1 cellular context compared by ENCODE assay signal in the genomic region with DNA sequence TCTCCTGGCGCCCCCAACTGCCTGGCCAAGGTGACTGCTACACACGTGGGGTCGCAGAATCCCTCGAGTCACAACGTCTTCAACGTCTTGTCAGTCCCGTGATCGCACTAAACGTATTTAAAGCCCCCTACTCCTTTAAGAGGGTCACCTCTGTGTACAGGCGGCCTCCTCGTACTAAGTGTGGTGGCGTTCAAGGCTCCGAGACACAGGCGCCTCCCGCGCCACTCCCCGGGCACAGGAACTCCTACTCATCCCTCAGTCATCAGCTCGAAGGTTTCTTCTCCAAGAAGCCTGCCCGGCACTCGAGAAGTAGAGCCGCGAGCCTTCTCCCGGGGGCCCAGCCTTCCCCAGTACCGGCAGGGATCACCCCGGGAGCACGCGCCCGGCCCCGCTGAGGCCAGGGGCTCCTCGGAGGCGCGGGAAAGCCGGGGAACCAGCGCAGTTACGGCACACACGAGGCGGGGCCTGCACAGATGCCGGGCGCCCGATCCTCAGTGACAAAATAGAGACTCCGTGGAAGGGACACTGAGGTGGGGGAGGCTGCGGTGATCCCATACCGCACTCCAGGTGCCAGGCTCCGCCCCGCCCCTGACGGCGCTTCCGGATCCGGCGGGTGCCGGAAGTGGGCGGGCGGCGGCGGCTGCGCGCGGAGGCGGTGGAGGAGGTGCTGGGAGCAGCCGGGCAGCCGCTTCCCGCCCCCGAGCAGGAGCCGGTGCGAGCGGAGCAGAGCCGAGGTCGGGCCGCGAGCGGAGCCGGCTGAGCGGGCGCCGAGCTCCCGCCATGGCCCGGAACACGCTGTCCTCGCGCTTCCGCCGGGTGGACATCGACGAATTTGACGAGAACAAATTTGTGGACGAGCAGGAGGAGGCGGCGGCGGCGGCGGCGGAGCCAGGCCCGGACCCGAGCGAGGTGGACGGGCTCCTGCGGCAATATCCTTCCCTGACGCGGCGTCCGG.
TF ChIP-seq lines count a peak whose summit lies in the region.

No MANE protein-coding gene starts in this region.

TF ChIP-seq in HepG2, 621 proteins besides CTCF, POLR2A, EP300 and RAD21 (continued from another document and continues in another):
- TF ChIP-seq, protein P1, sequence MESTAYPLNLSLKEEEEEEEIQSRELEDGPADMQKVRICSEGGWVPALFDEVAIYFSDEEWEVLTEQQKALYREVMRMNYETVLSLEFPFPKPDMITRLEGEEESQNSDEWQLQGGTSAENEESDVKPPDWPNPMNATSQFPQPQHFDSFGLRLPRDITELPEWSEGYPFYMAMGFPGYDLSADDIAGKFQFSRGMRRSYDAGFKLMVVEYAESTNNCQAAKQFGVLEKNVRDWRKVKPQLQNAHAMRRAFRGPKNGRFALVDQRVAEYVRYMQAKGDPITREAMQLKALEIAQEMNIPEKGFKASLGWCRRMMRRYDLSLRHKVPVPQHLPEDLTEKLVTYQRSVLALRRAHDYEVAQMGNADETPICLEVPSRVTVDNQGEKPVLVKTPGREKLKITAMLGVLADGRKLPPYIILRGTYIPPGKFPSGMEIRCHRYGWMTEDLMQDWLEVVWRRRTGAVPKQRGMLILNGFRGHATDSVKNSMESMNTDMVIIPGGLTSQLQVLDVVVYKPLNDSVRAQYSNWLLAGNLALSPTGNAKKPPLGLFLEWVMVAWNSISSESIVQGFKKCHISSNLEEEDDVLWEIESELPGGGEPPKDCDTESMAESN (CRISPR knock-in tag; conservative IDR thresholded peaks at IDR 0.05) = peak; percentile 72
- 0 out of 2 replicates have a peak, but pooled peaks have one; percentile 8 for TF ChIP-seq ZNF44 (CRISPR knock-in tag; IDR thresholded peaks at IDR 0.05)
- TF ChIP-seq BRCA1 (CRISPR knock-in tag; IDR thresholded peaks at IDR 0.05) = peak; percentile 26; the same call in 1 of the 2 replicates
- TF ChIP-seq ZNF678 (CRISPR knock-in tag; IDR thresholded peaks at IDR 0.05) = no peak
- TF ChIP-seq TAF1 (CRISPR knock-in tag; IDR thresholded peaks at IDR 0.05) = peak; percentile 82; the same call in 1 of the 2 replicates
- TF ChIP-seq KDM5A (IDR thresholded peaks at IDR 0.05; ENCODE audit: borderline replicate concordance, low read length) = peak; percentile 85
- peak; percentile 95 for TF ChIP-seq GABPB1 (CRISPR knock-in tag; IDR thresholded peaks at IDR 0.05)
- TF ChIP-seq, protein P2, sequence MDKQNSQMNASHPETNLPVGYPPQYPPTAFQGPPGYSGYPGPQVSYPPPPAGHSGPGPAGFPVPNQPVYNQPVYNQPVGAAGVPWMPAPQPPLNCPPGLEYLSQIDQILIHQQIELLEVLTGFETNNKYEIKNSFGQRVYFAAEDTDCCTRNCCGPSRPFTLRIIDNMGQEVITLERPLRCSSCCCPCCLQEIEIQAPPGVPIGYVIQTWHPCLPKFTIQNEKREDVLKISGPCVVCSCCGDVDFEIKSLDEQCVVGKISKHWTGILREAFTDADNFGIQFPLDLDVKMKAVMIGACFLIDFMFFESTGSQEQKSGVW (CRISPR knock-in tag; IDR thresholded peaks at IDR 0.05; ENCODE audit: borderline replicate concordance) = 0 out of 2 replicates have a peak, but pooled peaks have one; percentile 20
- TF ChIP-seq ZNF547 (CRISPR knock-in tag; IDR thresholded peaks at IDR 0.05) = peak; percentile 43; the same call in 1 of the 2 replicates
- peak; percentile 47; the same call in 1 of the 2 replicates for TF ChIP-seq CREB1 (IDR thresholded peaks at IDR 0.05)
- TF ChIP-seq CREB1 (CRISPR knock-in tag; IDR thresholded peaks at IDR 0.05) = peak; percentile 42; the same call in 1 of the 2 replicates
- peak; percentile 42; the same call in 1 of the 2 replicates for TF ChIP-seq ARHGAP35 (CRISPR knock-in tag; IDR thresholded peaks at IDR 0.05; ENCODE audit: borderline replicate concordance)
- peak; percentile 60 for TF ChIP-seq ZNF563 (CRISPR knock-in tag; IDR thresholded peaks at IDR 0.05)
- TF ChIP-seq RBFOX2 (IDR thresholded peaks at IDR 0.05; ENCODE audit: low read depth, low read length) = peak; percentile 96
- no peak for TF ChIP-seq MAFF (IDR thresholded peaks at IDR 0.05; ENCODE audit: low read depth, low read length)
- peak; percentile 21; the same call in 1 of the 2 replicates for TF ChIP-seq GLI4 (CRISPR knock-in tag; IDR thresholded peaks at IDR 0.05; ENCODE audit: borderline replicate concordance)
- no peak for TF ChIP-seq ZNF772 (CRISPR knock-in tag; IDR thresholded peaks at IDR 0.05)
- TF ChIP-seq, protein P3, sequence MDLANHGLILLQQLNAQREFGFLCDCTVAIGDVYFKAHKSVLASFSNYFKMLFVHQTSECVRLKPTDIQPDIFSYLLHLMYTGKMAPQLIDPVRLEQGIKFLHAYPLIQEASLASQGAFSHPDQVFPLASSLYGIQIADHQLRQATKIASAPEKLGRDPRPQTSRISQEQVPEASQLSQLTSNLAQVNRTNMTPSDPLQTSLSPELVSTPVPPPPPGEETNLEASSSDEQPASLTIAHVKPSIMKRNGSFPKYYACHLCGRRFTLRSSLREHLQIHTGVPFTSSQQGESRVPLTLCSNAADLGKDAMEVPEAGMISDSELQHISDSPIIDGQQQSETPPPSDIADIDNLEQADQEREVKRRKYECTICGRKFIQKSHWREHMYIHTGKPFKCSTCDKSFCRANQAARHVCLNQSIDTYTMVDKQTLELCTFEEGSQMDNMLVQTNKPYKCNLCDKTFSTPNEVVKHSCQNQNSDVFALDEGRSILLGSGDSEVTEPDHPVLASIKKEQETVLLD (CRISPR knock-in tag; IDR thresholded peaks at IDR 0.05; ENCODE audit: low read depth) = peak; percentile 58; the same call in 1 of the 2 replicates
- TF ChIP-seq, protein P4, sequence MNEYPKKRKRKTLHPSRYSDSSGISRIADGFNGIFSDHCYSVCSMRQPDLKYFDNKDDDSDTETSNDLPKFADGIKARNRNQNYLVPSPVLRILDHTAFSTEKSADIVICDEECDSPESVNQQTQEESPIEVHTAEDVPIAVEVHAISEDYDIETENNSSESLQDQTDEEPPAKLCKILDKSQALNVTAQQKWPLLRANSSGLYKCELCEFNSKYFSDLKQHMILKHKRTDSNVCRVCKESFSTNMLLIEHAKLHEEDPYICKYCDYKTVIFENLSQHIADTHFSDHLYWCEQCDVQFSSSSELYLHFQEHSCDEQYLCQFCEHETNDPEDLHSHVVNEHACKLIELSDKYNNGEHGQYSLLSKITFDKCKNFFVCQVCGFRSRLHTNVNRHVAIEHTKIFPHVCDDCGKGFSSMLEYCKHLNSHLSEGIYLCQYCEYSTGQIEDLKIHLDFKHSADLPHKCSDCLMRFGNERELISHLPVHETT (CRISPR knock-in tag; conservative IDR thresholded peaks at IDR 0.05) = peak; percentile 75; the same call in 1 of the 2 replicates
- TF ChIP-seq PHF8 (CRISPR knock-in tag; IDR thresholded peaks at IDR 0.05) = peak; percentile 93
- no peak for TF ChIP-seq ZNF451 (CRISPR knock-in tag; IDR thresholded peaks at IDR 0.05)
- peak; percentile 5; the same call in 1 of the 2 replicates for TF ChIP-seq AHR (CRISPR knock-in tag; IDR thresholded peaks at IDR 0.05)
- TF ChIP-seq ZNF431 (CRISPR knock-in tag; IDR thresholded peaks at IDR 0.05; ENCODE audit: borderline replicate concordance, low read depth) = peak; percentile 1; the same call in 1 of the 2 replicates
- TF ChIP-seq ARNTL (CRISPR knock-in tag; IDR thresholded peaks at IDR 0.05) = peak; percentile 55
- peak; percentile 68 for TF ChIP-seq ATF7-NPFF (CRISPR knock-in tag; IDR thresholded peaks at IDR 0.05; ENCODE audit: low read depth)
- peak; percentile 85 for TF ChIP-seq POLR2AphosphoS5 (IDR thresholded peaks at IDR 0.05; ENCODE audit: low read depth, low read length)
- 0 out of 2 replicates have a peak, but pooled peaks have one; percentile 58 for TF ChIP-seq STAT5B (CRISPR knock-in tag; IDR thresholded peaks at IDR 0.05)
- peak; percentile 72 for TF ChIP-seq YY1 (IDR thresholded peaks at IDR 0.05; ENCODE audit: insufficient read depth, insufficient replicate concordance, low read depth, low read length)
- peak; percentile 67; the same call in 1 of the 2 replicates for TF ChIP-seq KDM2A (CRISPR knock-in tag; IDR thresholded peaks at IDR 0.05; ENCODE audit: borderline replicate concordance, low read depth)
- TF ChIP-seq SP5 (CRISPR knock-in tag; IDR thresholded peaks at IDR 0.05; ENCODE audit: borderline replicate concordance, low read depth) = peak; percentile 72
- TF ChIP-seq NFKB2 (CRISPR knock-in tag; IDR thresholded peaks at IDR 0.05; ENCODE audit: borderline replicate concordance) = peak; percentile 44; the same call in 1 of the 2 replicates
- TF ChIP-seq, protein P5, sequence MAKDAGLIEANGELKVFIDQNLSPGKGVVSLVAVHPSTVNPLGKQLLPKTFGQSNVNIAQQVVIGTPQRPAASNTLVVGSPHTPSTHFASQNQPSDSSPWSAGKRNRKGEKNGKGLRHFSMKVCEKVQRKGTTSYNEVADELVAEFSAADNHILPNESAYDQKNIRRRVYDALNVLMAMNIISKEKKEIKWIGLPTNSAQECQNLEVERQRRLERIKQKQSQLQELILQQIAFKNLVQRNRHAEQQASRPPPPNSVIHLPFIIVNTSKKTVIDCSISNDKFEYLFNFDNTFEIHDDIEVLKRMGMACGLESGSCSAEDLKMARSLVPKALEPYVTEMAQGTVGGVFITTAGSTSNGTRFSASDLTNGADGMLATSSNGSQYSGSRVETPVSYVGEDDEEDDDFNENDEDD (CRISPR knock-in tag; IDR thresholded peaks at IDR 0.05; ENCODE audit: borderline replicate concordance) = peak; percentile 86; the same call in 1 of the 2 replicates
- TF ChIP-seq ARNT (IDR thresholded peaks at IDR 0.05) = no peak
- peak; percentile 23; the same call in 1 of the 2 replicates for TF ChIP-seq ZNF776 (CRISPR knock-in tag; IDR thresholded peaks at IDR 0.05)
- TF ChIP-seq CBFB (CRISPR knock-in tag; IDR thresholded peaks at IDR 0.05) = peak; percentile 17; the same call in 1 of the 2 replicates
- TF ChIP-seq ZFY (CRISPR knock-in tag; IDR thresholded peaks at IDR 0.05) = peak; percentile 92
- TF ChIP-seq SRSF1 (optimal IDR thresholded peaks at IDR 0.05; ENCODE audit: low read depth, low read length) = peak; percentile 76
- TF ChIP-seq HOXA5 (CRISPR knock-in tag; IDR thresholded peaks at IDR 0.05) = peak; percentile 30; the same call in 1 of the 2 replicates
- peak; percentile 28; the same call in 1 of the 2 replicates for TF ChIP-seq RXRB (CRISPR knock-in tag; IDR thresholded peaks at IDR 0.05; ENCODE audit: borderline replicate concordance)
- peak; percentile 42; the same call in 1 of the 2 replicates for TF ChIP-seq EED (CRISPR knock-in tag; IDR thresholded peaks at IDR 0.05)
- TF ChIP-seq SMC3 (IDR thresholded peaks at IDR 0.05; ENCODE audit: low read length) = no peak
- TF ChIP-seq RELA (CRISPR knock-in tag; IDR thresholded peaks at IDR 0.05) = peak; percentile 52; the same call in 1 of the 2 replicates
- TF ChIP-seq, protein P6, sequence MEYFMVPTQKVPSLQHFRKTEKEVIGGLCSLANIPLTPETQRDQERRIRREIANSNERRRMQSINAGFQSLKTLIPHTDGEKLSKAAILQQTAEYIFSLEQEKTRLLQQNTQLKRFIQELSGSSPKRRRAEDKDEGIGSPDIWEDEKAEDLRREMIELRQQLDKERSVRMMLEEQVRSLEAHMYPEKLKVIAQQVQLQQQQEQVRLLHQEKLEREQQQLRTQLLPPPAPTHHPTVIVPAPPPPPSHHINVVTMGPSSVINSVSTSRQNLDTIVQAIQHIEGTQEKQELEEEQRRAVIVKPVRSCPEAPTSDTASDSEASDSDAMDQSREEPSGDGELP (IDR thresholded peaks at IDR 0.05; ENCODE audit: borderline replicate concordance, low read depth) = no peak; the same call in 1 of the 2 replicates
- no peak for TF ChIP-seq PCBP2 (optimal IDR thresholded peaks at IDR 0.05; ENCODE audit: low read depth, low read length, poor library complexity, severe bottlenecking)
- TF ChIP-seq REPIN1 (CRISPR knock-in tag; IDR thresholded peaks at IDR 0.05; ENCODE audit: borderline replicate concordance, low read depth) = peak; percentile 30; the same call in 1 of the 2 replicates
- TF ChIP-seq ELF1 (CRISPR knock-in tag; IDR thresholded peaks at IDR 0.05) = peak; percentile 76; the same call in 1 of the 2 replicates
- TF ChIP-seq ZNF230 (CRISPR knock-in tag; IDR thresholded peaks at IDR 0.05) = no peak
- TF ChIP-seq ZNF629 (CRISPR knock-in tag; conservative IDR thresholded peaks at IDR 0.05) = 0 out of 2 replicates have a peak, but pooled peaks have one; percentile 10
- TF ChIP-seq ZBTB42 (CRISPR knock-in tag; IDR thresholded peaks at IDR 0.05) = no peak
- peak; percentile 88 for TF ChIP-seq GATAD1 (CRISPR knock-in tag; IDR thresholded peaks at IDR 0.05)
- no peak for TF ChIP-seq MAFK (conservative IDR thresholded peaks at IDR 0.05 in 1 of 2, IDR thresholded peaks at IDR 0.05 in 1 of 2; ENCODE audit: low read length in 2 of 2)
- TF ChIP-seq, protein P7, sequence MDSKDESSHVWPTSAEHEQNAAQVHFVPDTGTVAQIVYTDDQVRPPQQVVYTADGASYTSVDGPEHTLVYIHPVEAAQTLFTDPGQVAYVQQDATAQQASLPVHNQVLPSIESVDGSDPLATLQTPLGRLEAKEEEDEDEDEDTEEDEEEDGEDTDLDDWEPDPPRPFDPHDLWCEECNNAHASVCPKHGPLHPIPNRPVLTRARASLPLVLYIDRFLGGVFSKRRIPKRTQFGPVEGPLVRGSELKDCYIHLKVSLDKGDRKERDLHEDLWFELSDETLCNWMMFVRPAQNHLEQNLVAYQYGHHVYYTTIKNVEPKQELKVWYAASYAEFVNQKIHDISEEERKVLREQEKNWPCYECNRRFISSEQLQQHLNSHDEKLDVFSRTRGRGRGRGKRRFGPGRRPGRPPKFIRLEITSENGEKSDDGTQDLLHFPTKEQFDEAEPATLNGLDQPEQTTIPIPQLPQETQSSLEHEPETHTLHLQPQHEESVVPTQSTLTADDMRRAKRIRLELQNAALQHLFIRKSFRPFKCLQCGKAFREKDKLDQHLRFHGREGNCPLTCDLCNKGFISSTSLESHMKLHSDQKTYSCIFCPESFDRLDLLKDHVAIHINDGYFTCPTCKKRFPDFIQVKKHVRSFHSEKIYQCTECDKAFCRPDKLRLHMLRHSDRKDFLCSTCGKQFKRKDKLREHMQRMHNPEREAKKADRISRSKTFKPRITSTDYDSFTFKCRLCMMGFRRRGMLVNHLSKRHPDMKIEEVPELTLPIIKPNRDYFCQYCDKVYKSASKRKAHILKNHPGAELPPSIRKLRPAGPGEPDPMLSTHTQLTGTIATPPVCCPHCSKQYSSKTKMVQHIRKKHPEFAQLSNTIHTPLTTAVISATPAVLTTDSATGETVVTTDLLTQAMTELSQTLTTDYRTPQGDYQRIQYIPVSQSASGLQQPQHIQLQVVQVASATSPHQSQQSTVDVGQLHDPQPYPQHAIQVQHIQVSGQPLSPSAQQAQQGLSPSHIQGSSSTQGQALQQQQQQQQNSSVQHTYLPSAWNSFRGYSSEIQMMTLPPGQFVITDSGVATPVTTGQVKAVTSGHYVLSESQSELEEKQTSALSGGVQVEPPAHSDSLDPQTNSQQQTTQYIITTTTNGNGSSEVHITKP (CRISPR knock-in tag; IDR thresholded peaks at IDR 0.05; ENCODE audit: low read depth) = peak; percentile 62; the same call in 1 of the 2 replicates
- no peak for TF ChIP-seq ARNT2 (CRISPR knock-in tag; IDR thresholded peaks at IDR 0.05; ENCODE audit: low read depth)
- no peak for TF ChIP-seq ZNF557 (CRISPR knock-in tag; IDR thresholded peaks at IDR 0.05)
- TF ChIP-seq HMGA1 (CRISPR knock-in tag; conservative IDR thresholded peaks at IDR 0.05) = no peak
- TF ChIP-seq ZMYM4 (CRISPR knock-in tag; IDR thresholded peaks at IDR 0.05) = peak; percentile 50
